8 cellular contexts compared by ENCODE assay signal in the genomic region with DNA sequence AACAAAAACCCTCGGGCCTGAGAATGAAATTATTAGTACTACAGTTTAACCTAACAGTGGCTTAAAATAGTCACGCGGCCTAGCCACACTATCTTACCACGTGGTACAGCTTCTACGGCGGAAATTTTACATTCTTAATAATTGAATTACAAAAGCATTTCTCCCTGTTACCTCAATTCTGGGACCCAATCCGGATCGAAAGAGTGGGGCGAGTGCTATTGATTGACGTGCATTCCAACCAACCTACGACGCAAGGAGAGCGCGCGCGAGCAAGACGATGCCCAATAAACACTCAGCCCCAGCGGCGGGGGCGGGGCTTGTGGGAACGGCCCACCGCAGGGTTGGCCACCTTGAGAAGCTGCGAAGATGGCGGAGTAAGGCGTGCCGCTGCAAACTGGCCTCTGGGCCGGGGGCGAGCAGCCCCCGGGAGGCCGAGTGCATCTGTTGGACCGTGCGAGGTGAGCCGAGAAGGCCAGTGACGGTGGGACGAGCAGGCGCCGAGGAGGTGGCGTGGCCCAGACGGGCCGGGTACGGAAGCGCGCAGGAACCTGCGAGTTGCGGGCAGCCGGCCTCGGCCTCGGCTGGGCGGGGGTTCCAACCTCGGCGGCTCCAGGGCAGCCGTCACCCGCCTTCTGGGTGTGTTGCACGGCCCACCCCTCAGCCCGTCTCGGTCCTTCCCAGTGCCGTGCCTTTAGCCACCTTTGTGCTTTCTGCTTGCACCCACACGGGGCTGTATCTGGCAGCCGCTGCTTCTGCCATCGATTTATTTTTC. TPM values are rescaled to one million over a fixed set of nuclear protein-coding genes. Genes with fewer than 3 reads are reported as not detected.
DNase-seq lines count a peak whose midpoint lies in the region; ATAC-seq and TF ChIP-seq lines count a peak whose summit lies in the region.

No MANE protein-coding gene starts in this region.

- H3K4me1 Mint-ChIP-seq in T-helper 17 cell, result peaks cover 28% of the 10 kb centered on the region

- H3K36me3 ChIP-seq in right atrium auricular region (peaks cover 47% of the 10 kb centered on the region), prostate gland (peaks cover 0 to 5% of the 10 kb centered on the region in 2 donors), urinary bladder (ENCODE audit: insufficient read depth) (no peaks in the 10 kb centered on the region)

- peak overlapping the region; percentile 94 to 99 for H3K4me3 ChIP-seq in right atrium auricular region
- peak overlapping the region; percentile 75 to 76 for H3K4me3 ChIP-seq in prostate gland
- H3K4me3 ChIP-seq in urinary bladder (ENCODE audit: low read depth, low read length), result peak overlapping the region; percentile 70

- TF ChIP-seq POLR2A in prostate gland (IDR thresholded peaks at IDR 0.05), result peak; percentile 93

- H3K9me3 ChIP-seq in T-helper 17 cell (ENCODE audit: control insufficient read depth, low read length, poor library complexity, severe bottlenecking), result no peaks in the 10 kb centered on the region
- H3K9me3 ChIP-seq in right atrium auricular region, result no peaks in the 10 kb centered on the region
- H3K9me3 ChIP-seq in prostate gland, result no peaks in the 10 kb centered on the region

- peaks cover 17% of the 10 kb centered on the region for H3K36me3 Mint-ChIP-seq in T-helper 17 cell (ENCODE audit: low read depth)

- H3K4me3 Mint-ChIP-seq in T-helper 17 cell, result peak overlapping the region; percentile 98

- TF ChIP-seq CTCF in right atrium auricular region (IDR thresholded peaks at IDR 0.05) (no peak), prostate gland (IDR thresholded peaks at IDR 0.05) (no peak)

- H3K27ac Mint-ChIP-seq in T-helper 17 cell, result peak overlapping the region; percentile 98

- under 1% methylated on average over 60 of the region's 60 CpGs for WGBS in prostate gland
- under 1% methylated on average over 60 of the region's 60 CpGs for WGBS in urinary bladder

- peak; percentile 79 for ATAC-seq in GM18499 (IDR thresholded peaks at IDR 0.05; ENCODE audit: insufficient read depth, unreplicated experiment)
- peak; percentile 95 for ATAC-seq in HG02938 (IDR thresholded peaks at IDR 0.05; ENCODE audit: unreplicated experiment)
- peak; percentile 95 for ATAC-seq in T-helper 17 cell

- intact Hi-C loops in prostate gland (cut with DNase I), result no loop called here

- H3K27ac ChIP-seq in right atrium auricular region (peak overlapping the region; percentile 97 to 98), prostate gland (peak overlapping the region; percentile 82 to 89), urinary bladder (ENCODE audit: low read depth) (peak overlapping the region; percentile 76)

- peak; percentile 95 for DNase-seq in NCI-H1694 treated with DMSO at 0.1 percent for 48 hours (lab: John Stamatoyannopoulos, UW)
- DNase-seq in T-helper 17 cell, result peak; percentile 95 to 96 (median 95)
- DNase-seq in anterior cingulate cortex (lab: John Stamatoyannopoulos, UW), result peak; percentile 65 to 97 (median 93)
- peak; percentile 99 for DNase-seq in right atrium auricular region (ENCODE audit: low spot score)
- DNase-seq in prostate gland (ENCODE audit: low spot score), result peak; percentile 99

- peaks cover 0 to 46% of the 10 kb centered on the region in 2 donors for H3K4me1 ChIP-seq in right atrium auricular region
- peaks cover 4% of the 10 kb centered on the region for H3K4me1 ChIP-seq in prostate gland (replicated peaks)
- no peaks in the 10 kb centered on the region for H3K4me1 ChIP-seq in urinary bladder (ENCODE audit: insufficient read depth)

- no peaks in the 10 kb centered on the region for H3K27me3 Mint-ChIP-seq in T-helper 17 cell

- no peaks in the 10 kb centered on the region for H3K27me3 ChIP-seq in right atrium auricular region
- no peaks in the 10 kb centered on the region for H3K27me3 ChIP-seq in prostate gland (replicated peaks; ENCODE audit: insufficient read depth)

RNA-seq across cellular contexts. Expression of a gene that starts 48.6 kb away (rescaled TPM):
- 1 to 10 TPM in 1 of 2 donors, not detected in 1; 1.2 TPM for total RNA-seq in T-helper 17 cell
- total RNA-seq in right atrium auricular region, result under 1 TPM in 1 of 2 donors, not detected in 1; 0.35 TPM
- total RNA-seq in prostate gland, result 1 to 10 TPM; 1.1 to 4.6 TPM
- total RNA-seq in urinary bladder, result 6.1 TPM
- polyA plus RNA-seq in urinary bladder, result 1.4 TPM

RNA-seq across cellular contexts. Expression of a gene that starts 48.8 kb away (rescaled TPM):
- 10 to 100 TPM in 1 of 2 donors, 1 to 10 TPM in 1; 7.8 to 16.3 TPM for total RNA-seq in T-helper 17 cell
- total RNA-seq in right atrium auricular region, result 1 to 10 TPM in 1 of 2 donors, under 1 TPM in 1; 0.94 to 3.1 TPM
- 10 to 100 TPM in 1 of 2 donors, 1 to 10 TPM in 1; 3.9 to 28.2 TPM for total RNA-seq in prostate gland
- 72.6 TPM for total RNA-seq in urinary bladder
- 3.0 TPM for polyA plus RNA-seq in urinary bladder

RNA-seq across cellular contexts. Expression of a gene that starts 52.8 kb away (rescaled TPM):
- total RNA-seq in T-helper 17 cell (10 to 100 TPM; 31.6 to 40.5 TPM), right atrium auricular region (100 to 1,000 TPM; 165 to 247 TPM), prostate gland (100 to 1,000 TPM in 1 of 2 donors, 10 to 100 TPM in 1; 97.0 to 174 TPM), urinary bladder (53.3 TPM)
- polyA plus RNA-seq in urinary bladder, result 45.6 TPM

RNA-seq across cellular contexts. Expression of a gene that starts 53.3 kb away (rescaled TPM):
- total RNA-seq in T-helper 17 cell, result not detected
- total RNA-seq in right atrium auricular region, result not detected
- 1 to 10 TPM in 1 of 2 donors, not detected in 1; 5.3 TPM for total RNA-seq in prostate gland
- total RNA-seq in urinary bladder, result not detected
- not detected for polyA plus RNA-seq in urinary bladder

Comparison
In these comparisons a context has a peak if more than half of its experiments do, and no peak if none do; other contexts are left out.
1. Peak in every context shown above with its lines: DNase-seq, ATAC-seq, H3K4me3 ChIP-seq and H3K27ac ChIP-seq.